In genomic region chrX:121579016-121579760, GRCh38 we compare ENCODE assay signal across 9 cellular contexts.
DNase-seq lines count a peak whose midpoint lies in the region; ATAC-seq, FAIRE-seq and TF ChIP-seq lines count a peak whose summit lies in the region.
"Had no signal": no experiment of that assay in that cellular context is flagged by ENCODE, and none has a peak within 500 bp of the region (broad histone marks: within the 10 kb centered on the region; RNA-seq: fewer than 3 reads in every experiment).

No MANE protein-coding gene starts in this region.

- no peak overlapping the region for H3K4me3 ChIP-seq in WERI-Rb-1 (ENCODE audit: low read depth, low read length)
- H3K4me3 ChIP-seq in lower lobe of right lung, result no peak overlapping the region

- TF ChIP-seq POLR2A in GM12891 (IDR thresholded peaks at IDR 0.05; ENCODE audit: low read depth, low read length), result no peak

- H3K9me3 ChIP-seq in WERI-Rb-1 (ENCODE audit: severe bottlenecking) (peaks cover 2% of the 10 kb centered on the region), lower lobe of right lung (no peaks in the 10 kb centered on the region)

- no peaks in the 10 kb centered on the region for H3K36me3 ChIP-seq in WERI-Rb-1
- H3K36me3 ChIP-seq in lower lobe of right lung, result no peaks in the 10 kb centered on the region

- ATAC-seq in HG03378 (IDR thresholded peaks at IDR 0.05; ENCODE audit: unreplicated experiment) (peak; percentile 77), lower lobe of right lung (no peak), HG03521 (IDR thresholded peaks at IDR 0.05; ENCODE audit: unreplicated experiment) (no peak), GM21447 (IDR thresholded peaks at IDR 0.05; ENCODE audit: unreplicated experiment) (no peak)

- H3K4me1 ChIP-seq in lower lobe of right lung, result no peaks in the 10 kb centered on the region

- intact Hi-C loops in lower lobe of right lung (cut with DNase I), result no loop called here

- peak; percentile 21 for TF ChIP-seq CTCF in AG09319 (IDR thresholded peaks at IDR 0.05; ENCODE audit: low read depth, low read length)
- 0 out of 2 replicates have a peak, but pooled peaks have one; percentile 18 for TF ChIP-seq CTCF in WERI-Rb-1 (IDR thresholded peaks at IDR 0.05; ENCODE audit: low read depth, low read length)
- TF ChIP-seq CTCF in lower lobe of right lung (IDR thresholded peaks at IDR 0.05), result peak; percentile 20

- peak; percentile 85 for FAIRE-seq in GM12891 (lab: Jason Lieb, UNC)
- FAIRE-seq: endometrium had no signal

- DNase-seq in AG09319 (ENCODE audit: extremely low read depth, low read depth), result no peak
- DNase-seq in GM12891 (ENCODE audit: insufficient read length, low spot score), result no peak
- DNase-seq in WERI-Rb-1, result peak; percentile 7
- DNase-seq in lower lobe of right lung, result no peak
- DNase-seq in HK-2 (ENCODE audit: unreplicated experiment), result no peak

- H3K27me3 ChIP-seq in WERI-Rb-1 (ENCODE audit: insufficient read depth, low read depth, severe bottlenecking) (peaks cover 16% of the 10 kb centered on the region), lower lobe of right lung (ENCODE audit: low read depth) (no peaks in the 10 kb centered on the region)

- H3K27ac ChIP-seq in WERI-Rb-1 (no peak overlapping the region), lower lobe of right lung (no peak overlapping the region)

TF ChIP-seq in GM12891, 5 proteins besides CTCF, POLR2A, EP300 and RAD21:
- TF ChIP-seq POU2F2 (IDR thresholded peaks at IDR 0.05; ENCODE audit: low read depth, low read length) (no peak), PAX5 (IDR thresholded peaks at IDR 0.05; ENCODE audit: insufficient read depth, low read length, severe bottlenecking) (no peak), POLR2AphosphoS5 (IDR thresholded peaks at IDR 0.05; ENCODE audit: low read depth, low read length) (no peak), SPI1 (IDR thresholded peaks at IDR 0.05; ENCODE audit: low read depth, low read length) (no peak), TAF1 (IDR thresholded peaks at IDR 0.05; ENCODE audit: low read depth, low read length) (no peak)
TF ChIP-seq in GM12891: peak in this region for 0.
